In genomic region chr5:7805379-7805778, GRCh38 we compare ENCODE assay signal across 14 cellular contexts. TPM values are rescaled to one million over a fixed set of nuclear protein-coding genes. Genes with fewer than 3 reads are reported as not detected.
A peak's percentile ranks its signal among the peaks of the same experiment; 100 is the strongest.
DNase-seq lines count a peak whose midpoint lies in the region; ATAC-seq, FAIRE-seq and TF ChIP-seq lines count a peak whose summit lies in the region.
"Had no signal": no experiment of that assay in that cellular context is flagged by ENCODE, and none has a peak within 500 bp of the region (broad histone marks: within the 10 kb centered on the region; RNA-seq: fewer than 3 reads in every experiment).

No MANE protein-coding gene starts in this region.

- no peaks in the 10 kb centered on the region for H3K9me3 ChIP-seq in A549

- in situ Hi-C loops in GM13976 (cut with MboI; ENCODE audit: low sequenced_read_pairs, unreplicated experiment), result no loop called here
- in situ Hi-C loops in SK-MEL-5 (cut with HindIII; ENCODE audit: low pct_unique_long_range_greater_than_20kb, low sequenced_read_pairs), result no loop called here

- peak in 1 of 2 experiments; percentile 64; a peak in 2 of 6 replicates for ATAC-seq in A549
- ATAC-seq in omental fat pad (ENCODE audit: low FRiP score), result no peak
- ATAC-seq: stimulated activated naive CD8-positive, alpha-beta T cell treated with anti-CD3 and anti-CD28 coated beads, Interleukin-15, Interleukin-2, amounts not matched to agents 100 U/mL and 50 U/mL, for 24 hours had no signal

- no peak for FAIRE-seq in A549 (lab: Jason Lieb, UNC)

- H3K4me3 ChIP-seq in A549, result no peak overlapping the region
- H3K4me3 ChIP-seq in H7 (ENCODE audit: insufficient read depth, low read depth, low read length), result no peak overlapping the region

- TF ChIP-seq EP300 in A549 (IDR thresholded peaks at IDR 0.05), result no peak

- no peak overlapping the region for H3K27ac Mint-ChIP-seq in glutamatergic neuron (ENCODE audit: unreplicated experiment)
- H3K27ac Mint-ChIP-seq: CD4-positive, CD25-positive, alpha-beta regulatory T cell; T-helper 2 cell treated with Interferon-gamma antibody and Interleukin-4, amounts not matched to agents 5 μg/mL and 100 μg/mL, for 36 hours had no signal

- H3K4me2 ChIP-seq in A549, result no peak overlapping the region

- no peaks in the 10 kb centered on the region for H3K4me1 ChIP-seq in A549

- H3K27me3 Mint-ChIP-seq in glutamatergic neuron (ENCODE audit: unreplicated experiment), result no peaks in the 10 kb centered on the region
- H3K27me3 Mint-ChIP-seq: CD4-positive, CD25-positive, alpha-beta regulatory T cell had no signal

- no peak for TF ChIP-seq POLR2A in A549 (IDR thresholded peaks at IDR 0.05; ENCODE audit: low read length)

- no peaks in the 10 kb centered on the region for H3K27me3 ChIP-seq in H7 (ENCODE audit: control insufficient read depth, insufficient read depth, low read length)

- H3K9me3 Mint-ChIP-seq in glutamatergic neuron (ENCODE audit: unreplicated experiment), result no peaks in the 10 kb centered on the region
- H3K9me3 Mint-ChIP-seq: T-helper 2 cell treated with Interferon-gamma antibody and Interleukin-4, amounts not matched to agents 5 μg/mL and 100 μg/mL, for 36 hours had no signal

- 12% methylated on average over 2 of the region's 2 CpGs for WGBS in A549 (ENCODE audit: missing lambda C conversion rate)

- DNase-seq in A549 (ENCODE audit: low read depth in 1 of 2, low spot score in 1 of 2), result no peak
- no peak for DNase-seq in GM13976 (ENCODE audit: low spot score)
- peak; percentile 70 for DNase-seq in SK-MEL-5 (ENCODE audit: low read depth, low spot score)
- DNase-seq in glutamatergic neuron, result peak; percentile 41
- no peak for DNase-seq in omental fat pad (ENCODE audit: low spot score)
- DNase-seq in NCI-H2227 treated with DMSO at 0.1 percent for 48 hours (lab: John Stamatoyannopoulos, UW), result no peak
- DNase-seq in H7, result no peak
- DNase-seq in central memory CD4-positive, alpha-beta T cell, result no peak
- DNase-seq: CD4-positive, CD25-positive, alpha-beta regulatory T cell; NCI-H446 treated with DMSO at 0.1 percent for 48 hours; stimulated activated CD4-positive, alpha-beta T cell treated with anti-CD3 and anti-CD28 coated beads, Interleukin-15, amount 100 ng/mL, for 24 hours; stimulated activated naive CD8-positive, alpha-beta T cell treated with anti-CD3 and anti-CD28 coated beads, Interleukin-15, Interleukin-2, amounts not matched to agents 100 U/mL and 50 U/mL, for 24 hours had no signal

- POLR2A ChIA-PET in A549 (lab: Yijun Ruan, JAX), result no interaction called here

- no peaks in the 10 kb centered on the region for H3K36me3 Mint-ChIP-seq in glutamatergic neuron (ENCODE audit: unreplicated experiment)
- H3K36me3 Mint-ChIP-seq: CD4-positive, CD25-positive, alpha-beta regulatory T cell had no signal

- H3K36me3 ChIP-seq in H7 (replicated peaks; ENCODE audit: control insufficient read depth, insufficient read depth, low read length), result peaks cover 31% of the 10 kb centered on the region

- H3K4me1 Mint-ChIP-seq in glutamatergic neuron (ENCODE audit: low read depth, unreplicated experiment), result no peaks in the 10 kb centered on the region
- H3K4me1 Mint-ChIP-seq: CD4-positive, CD25-positive, alpha-beta regulatory T cell had no signal

- H3K27ac ChIP-seq in A549, result no peak overlapping the region

- peak in 1 of 2 experiments; percentile 17; a peak in 1 of 5 replicates for TF ChIP-seq RAD21 in A549 (conservative IDR thresholded peaks at IDR 0.05 in 1 of 2, IDR thresholded peaks at IDR 0.05 in 1 of 2)

- CTCF ChIA-PET in A549 (lab: Yijun Ruan, JAX), result interaction anchor here (1.5 kb wide), 1 partner anchor 11 kb away, joined by 4 read pairs; no protein-coding TSS in a partner anchor

- peak; percentile 9; the same call in 1 of the 3 replicates for TF ChIP-seq CTCF in A549 (IDR thresholded peaks at IDR 0.05)
- TF ChIP-seq CTCF in GM13976 (IDR thresholded peaks at IDR 0.05; ENCODE audit: borderline replicate concordance, control extremely low read depth, extremely low read depth, insufficient read depth, missing control alignments), result peak; percentile 32
- peak; percentile 31 for TF ChIP-seq CTCF in glutamatergic neuron (IDR thresholded peaks at IDR 0.05; ENCODE audit: partially characterized antibody, unreplicated experiment)
- no peak for TF ChIP-seq CTCF in omental fat pad (IDR thresholded peaks at IDR 0.05)

- H3K4me3 Mint-ChIP-seq in glutamatergic neuron (ENCODE audit: unreplicated experiment), result no peak overlapping the region
- H3K4me3 Mint-ChIP-seq: CD4-positive, CD25-positive, alpha-beta regulatory T cell; T-helper 2 cell treated with Interferon-gamma antibody and Interleukin-4, amounts not matched to agents 5 μg/mL and 100 μg/mL, for 36 hours had no signal

TF ChIP-seq in A549, 52 proteins besides CTCF, POLR2A, EP300 and RAD21:
- no peak for TF ChIP-seq MAFK (IDR thresholded peaks at IDR 0.05; ENCODE audit: partially characterized antibody)
- TF ChIP-seq NFE2L2 (conservative IDR thresholded peaks at IDR 0.05; ENCODE audit: low read length), result no peak
- TF ChIP-seq TP53 (CRISPR knock-in tag; IDR thresholded peaks at IDR 0.05), result no peak
- TF ChIP-seq HOXB5 (CRISPR knock-in tag; IDR thresholded peaks at IDR 0.05), result no peak
- TF ChIP-seq FOSL2 (IDR thresholded peaks at IDR 0.05), result no peak
- no peak for TF ChIP-seq FOSL2 (CRISPR knock-in tag; IDR thresholded peaks at IDR 0.05)
- TF ChIP-seq CHD2 (IDR thresholded peaks at IDR 0.05; ENCODE audit: low read length, partially characterized antibody), result no peak

RNA-seq across cellular contexts. Expression of gene CFAP90, which starts 45.6 kb away (rescaled TPM):
- 0.25 and 0.36 TPM in 2 replicates for polyA plus RNA-seq in A549 (2011; rRNA removed)
- 0.21 and 0.41 TPM in 2 replicates for polyA plus RNA-seq in A549 (2012; cell fraction: cytosol; rRNA removed)
- polyA plus RNA-seq in A549 (2012; cell fraction: nucleus; rRNA removed), result 0.16 and 0.29 TPM in 2 replicates
- 0.17 to 0.28 TPM (median 0.28 TPM) in 3 replicates for polyA plus RNA-seq in A549 (2017; fragmentation: RNase III; extraction: RNeasy Plus Mini Kit Qiagen cat#74134 plus additional on column Dnase treatment)
- polyA minus RNA-seq in A549 (2011; rRNA and poly(A)+ RNA removed), result 0.33 TPM in 1 of 2 replicates, not detected in the other
- 0.16 TPM in 1 of 2 replicates, not detected in the other for total RNA-seq in SK-MEL-5 (2014; rRNA removed; shearing (Covaris generic))
- polyA plus RNA-seq in SK-MEL-5 (2015; cell fraction: cytosol; rRNA removed), result not detected in 2 replicates
- polyA plus RNA-seq in SK-MEL-5 (2015; cell fraction: nucleus; rRNA removed), result not detected in 2 replicates
- total RNA-seq in glutamatergic neuron (ENCODE audit: unreplicated experiment), result not detected
- under 1 TPM in 1 of 4 donors, not detected in 3; 0.88 TPM for total RNA-seq in omental fat pad
- 0.33 TPM in 1 of 2 replicates, not detected in the other for total RNA-seq in H7 (2014; rRNA removed; shearing (Covaris generic))
- total RNA-seq: cardiac septum; CD4-positive, CD25-positive, alpha-beta regulatory T cell had no signal
- polyA plus RNA-seq: CD4-positive, CD25-positive, alpha-beta regulatory T cell had no signal

Comparison
In these comparisons a context has a peak if more than half of its experiments do, and no peak if none do; other contexts are left out.
1. DNase-seq: peak in SK-MEL-5 (single experiment) and glutamatergic neuron (single experiment); none in A549 (0 of 2), GM13976 (single experiment), omental fat pad (single experiment), NCI-H2227 treated with DMSO at 0.1 percent for 48 hours (single experiment), H7 (single experiment) and central memory CD4-positive, alpha-beta T cell (single experiment).
2. CTCF ChIP-seq: peak in A549 (single experiment), GM13976 (single experiment) and glutamatergic neuron (single experiment); none in omental fat pad (0 of 3).